Comparison of ENCODE assay signal across 8 cellular contexts in the genomic region with DNA sequence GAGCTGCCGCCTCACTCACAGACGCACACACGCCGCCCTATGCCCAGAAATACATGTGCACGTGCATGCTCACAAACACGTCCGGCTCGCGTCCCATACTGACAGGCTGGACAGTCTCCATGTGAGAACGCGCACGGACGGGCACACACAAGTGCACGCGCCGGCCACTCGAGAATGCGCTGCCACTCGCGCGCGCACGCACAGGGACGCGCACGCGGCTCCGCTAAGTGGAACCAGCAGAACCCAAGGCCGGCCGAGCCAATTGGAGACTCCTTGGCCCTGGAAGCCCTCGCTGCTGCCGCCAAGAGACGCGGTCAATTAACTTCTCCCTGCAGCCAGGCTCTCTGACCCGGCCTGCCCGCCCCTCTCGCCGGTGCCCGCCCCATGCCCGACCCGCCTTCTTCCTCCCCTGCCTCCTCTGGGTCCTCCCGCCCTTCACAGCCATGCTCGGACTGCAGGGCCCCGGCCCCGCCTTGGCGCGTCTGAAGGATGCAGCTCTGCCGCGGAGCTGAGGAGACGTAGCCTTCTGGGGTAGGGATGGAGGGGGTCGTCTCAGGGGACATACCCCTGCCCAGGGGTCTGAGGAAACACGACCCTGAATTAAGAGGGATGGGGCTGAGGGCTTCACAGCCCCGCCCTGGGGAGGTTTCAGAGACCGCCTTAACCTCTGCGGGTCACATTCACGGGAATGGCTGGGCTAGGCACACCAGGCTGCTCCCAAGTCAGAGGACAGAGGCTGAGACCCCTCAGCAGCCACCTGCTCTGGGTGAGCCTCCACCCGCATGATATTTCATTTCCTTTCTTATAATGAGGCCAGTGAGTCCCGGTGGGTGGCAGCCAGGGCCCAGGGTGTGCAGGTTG. TPM values are rescaled to one million over a fixed set of nuclear protein-coding genes. Genes with fewer than 3 reads are reported as not detected.
A peak's percentile ranks its signal among the peaks of the same experiment; 100 is the strongest.
DNase-seq lines count a peak whose midpoint lies in the region; ATAC-seq and TF ChIP-seq lines count a peak whose summit lies in the region.

No MANE protein-coding gene starts in this region.

- H3K9me3 ChIP-seq in BE2C (no peaks in the 10 kb centered on the region), SK-N-SH (no peaks in the 10 kb centered on the region), endocrine pancreas (ENCODE audit: control insufficient read depth, low read length) (no peaks in the 10 kb centered on the region), stomach smooth muscle (ENCODE audit: control insufficient read depth in 2 of 2, low read length in 2 of 2) (no peaks in the 10 kb centered on the region)

- H3K9me2 ChIP-seq in SK-N-SH, result no peaks in the 10 kb centered on the region

- H3K4me3 ChIP-seq in BE2C (ENCODE audit: low read depth, low read length), result peak overlapping the region; percentile 53
- peak overlapping the region; percentile 38 to 39; a peak in 3 of 4 replicates for H3K4me3 ChIP-seq in SK-N-SH (ENCODE audit: low read depth in 2 of 2, low read length in 1 of 2)
- no peak overlapping the region for H3K4me3 ChIP-seq in endocrine pancreas (ENCODE audit: control insufficient read depth, insufficient read depth, low read length)
- peak overlapping the region; percentile 7 for H3K4me3 ChIP-seq in lower leg skin (ENCODE audit: low read depth, poor library complexity, severe bottlenecking)
- peak overlapping the region; percentile 52 to 74 for H3K4me3 ChIP-seq in stomach smooth muscle (ENCODE audit: low read length in 2 of 2)

- CTCF ChIA-PET in SK-N-SH (lab: Yijun Ruan, JAX), result interaction anchor here (1.3 to 31.0 kb wide), 8 partner anchors 17 to 404 kb away, joined by 4 to 480 read pairs (median 6); partner anchors contain the start of genes MYL3, PTH1R and TMIE

- H3K36me3 ChIP-seq in BE2C (no peaks in the 10 kb centered on the region), SK-N-SH (replicated peaks in 1 of 2; ENCODE audit: control insufficient read depth in 1 of 2, insufficient read depth in 2 of 2, low read length in 1 of 2) (no peaks in the 10 kb centered on the region), endocrine pancreas (ENCODE audit: control insufficient read depth, insufficient read depth, low read length) (no peaks in the 10 kb centered on the region), stomach smooth muscle (ENCODE audit: control insufficient read depth in 2 of 2, insufficient read depth in 2 of 2, low read length in 2 of 2) (no peaks in the 10 kb centered on the region)

- no peaks in the 10 kb centered on the region for H3K79me2 ChIP-seq in SK-N-SH (ENCODE audit: insufficient read depth)

- ATAC-seq in HG02642 (IDR thresholded peaks at IDR 0.05; ENCODE audit: poor library complexity, unreplicated experiment), result no peak

- H3K4me1 ChIP-seq in BE2C, result no peaks in the 10 kb centered on the region
- peaks cover 0 to 20% of the 10 kb centered on the region in 2 experiments; a peak in 1 of 4 replicates for H3K4me1 ChIP-seq in SK-N-SH (ENCODE audit: control insufficient read depth in 1 of 2, insufficient read depth in 2 of 2, low read depth in 1 of 2, low read length in 1 of 2)
- no peaks in the 10 kb centered on the region for H3K4me1 ChIP-seq in endocrine pancreas (ENCODE audit: control insufficient read depth, insufficient read depth, low read length)
- peaks cover 24% of the 10 kb centered on the region for H3K4me1 ChIP-seq in stomach smooth muscle (ENCODE audit: control insufficient read depth, insufficient read depth, low read length)

- H3K27me3 ChIP-seq in BE2C, result no peaks in the 10 kb centered on the region
- no peaks in the 10 kb centered on the region for H3K27me3 ChIP-seq in SK-N-SH (ENCODE audit: insufficient read depth)
- no peaks in the 10 kb centered on the region for H3K27me3 ChIP-seq in endocrine pancreas (ENCODE audit: control insufficient read depth, insufficient read depth, low read length)
- H3K27me3 ChIP-seq in stomach smooth muscle (ENCODE audit: control insufficient read depth in 1 of 2, insufficient read depth in 2 of 2, low read length in 2 of 2), result peaks cover 0 to 4% of the 10 kb centered on the region in 2 donors

- DNase-seq in BE2C (peak; percentile 63), HCEC 1CT (peak; percentile 56), SK-N-SH (peak; percentile 93), lower leg skin (ENCODE audit: low spot score in 2 of 2) (peak; percentile 66 to 94), NCI-H1092 treated with DMSO at 0.1 percent for 48 hours (lab: John Stamatoyannopoulos, UW) (no peak)

- TF ChIP-seq POLR2A in lower leg skin (IDR thresholded peaks at IDR 0.05), result no peak

- H2AFZ ChIP-seq in SK-N-SH (ENCODE audit: low read depth), result peak overlapping the region; percentile 41; the same call in 1 of the 2 replicates

- TF ChIP-seq RAD21 in SK-N-SH (IDR thresholded peaks at IDR 0.05; ENCODE audit: low read length), result no peak

- no peak overlapping the region for H3K9ac ChIP-seq in SK-N-SH
- peak overlapping the region; percentile 4 for H3K9ac ChIP-seq in endocrine pancreas (ENCODE audit: control insufficient read depth, insufficient read depth, low read length)
- H3K9ac ChIP-seq in stomach smooth muscle (ENCODE audit: low read length in 2 of 2), result peak overlapping the region in 1 of 2 donors; percentile 0

- H3K27ac ChIP-seq in SK-N-SH (ENCODE audit: low read depth in 2 of 2, low read length in 1 of 2) (no peak overlapping the region), stomach smooth muscle (ENCODE audit: low read length) (no peak overlapping the region)

- POLR2A ChIA-PET in SK-N-SH (lab: Yijun Ruan, JAX), result interaction anchor here (0.7 to 0.8 kb wide), 2 partner anchors 10 to 25 kb away, joined by 3 read pairs; no protein-coding TSS in a partner anchor

- WGBS in SK-N-SH (ENCODE audit: low lambda C conversion rate), result 56% methylated on average over 10 of the region's 58 CpGs
- WGBS in lower leg skin, 2 donors, result 7 to 14% methylated on average over 22 to 54 of the region's 58 CpGs

- TF ChIP-seq EP300 in SK-N-SH (IDR thresholded peaks at IDR 0.05; ENCODE audit: borderline replicate concordance in 1 of 2, low read depth in 1 of 2, low read length in 1 of 2), result no peak

- H4K20me1 ChIP-seq in SK-N-SH (ENCODE audit: insufficient read depth), result no peaks in the 10 kb centered on the region

- intact Hi-C loops in lower leg skin (cut with DNase I; ENCODE audit: low total_unique reads), result no loop called here

- peak overlapping the region; percentile 67 for H3K4me2 ChIP-seq in SK-N-SH

- TF ChIP-seq CTCF in BE2C (IDR thresholded peaks at IDR 0.05; ENCODE audit: low read depth, low read length), result no peak
- no peak for TF ChIP-seq CTCF in SK-N-SH (IDR thresholded peaks at IDR 0.05)
- TF ChIP-seq CTCF in lower leg skin (IDR thresholded peaks at IDR 0.05), result no peak

- H3F3A ChIP-seq in SK-N-SH (replicated peaks; ENCODE audit: insufficient read depth), result peaks cover 7% of the 10 kb centered on the region

TF ChIP-seq in SK-N-SH, 30 proteins besides CTCF, POLR2A, EP300 and RAD21 (continues in another document):
- TF ChIP-seq REST (IDR thresholded peaks at IDR 0.05; ENCODE audit: low read depth, low read length) (no peak), GABPA (IDR thresholded peaks at IDR 0.05; ENCODE audit: low read depth) (no peak), SMC3 (IDR thresholded peaks at IDR 0.05; ENCODE audit: low read depth, low read length) (no peak), MXI1 (IDR thresholded peaks at IDR 0.05; ENCODE audit: low read depth, low read length) (peak; percentile 94), MAX (IDR thresholded peaks at IDR 0.05; ENCODE audit: low read depth) (peak; percentile 34; the same call in 1 of the 2 replicates)

RNA-seq across cellular contexts. Expression of gene PTH1R, which starts 15.0 kb away (rescaled TPM):
- polyA plus RNA-seq in BE2C (2012; ENCODE audit: insufficient read depth, insufficient read length, low read depth), result not detected
- 0.07 and 0.34 TPM in 2 replicates for polyA plus RNA-seq in SK-N-SH (2012; rRNA removed)
- 0.18 and 0.49 TPM in 2 replicates for polyA plus RNA-seq in SK-N-SH (2012; cell fraction: cytosol; rRNA removed)
- 0.61 TPM in 2 replicates for polyA plus RNA-seq in SK-N-SH (2012; cell fraction: nucleus; rRNA removed)
- total RNA-seq in lower leg skin, result 1 to 10 TPM; 1.8 to 5.4 (median 2.5) TPM

RNA-seq across cellular contexts. Expression of gene MYL3, which starts 29.3 kb away (rescaled TPM):
- polyA plus RNA-seq in BE2C (2012; ENCODE audit: insufficient read depth, insufficient read length, low read depth), result not detected
- not detected in 2 replicates for polyA plus RNA-seq in SK-N-SH (2012; rRNA removed)
- not detected in 2 replicates for polyA plus RNA-seq in SK-N-SH (2012; cell fraction: cytosol; rRNA removed)
- not detected in 2 replicates for polyA plus RNA-seq in SK-N-SH (2012; cell fraction: nucleus; rRNA removed)
- 1 to 10 TPM in 2 of 4 donors, under 1 TPM in 1, not detected in 1; 0.59 to 1.7 (median 1.3) TPM for total RNA-seq in lower leg skin
